ENCODE assay signal across 22 cellular contexts in the genomic region with DNA sequence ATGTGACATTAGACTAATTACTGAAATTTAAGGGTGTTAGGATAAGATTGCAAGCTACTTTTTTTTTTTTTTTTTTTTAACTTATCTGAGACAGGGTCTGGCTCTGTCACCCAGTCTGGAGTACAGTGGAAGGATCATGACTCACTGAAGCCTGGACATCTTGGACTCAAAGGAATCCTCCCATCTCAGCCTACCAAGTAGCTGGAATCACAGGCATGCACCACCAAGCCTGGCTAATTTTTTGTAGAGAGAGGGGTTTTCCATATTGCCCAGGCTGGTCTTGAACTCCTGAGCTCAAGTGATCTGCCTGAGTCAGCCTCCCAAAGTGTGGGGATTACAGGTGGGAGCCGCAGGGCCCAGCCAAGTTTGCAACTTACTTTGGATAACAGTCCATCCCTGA.
DNase-seq lines count a peak whose midpoint lies in the region; ATAC-seq and TF ChIP-seq lines count a peak whose summit lies in the region.
"Had no signal": no experiment of that assay in that cellular context is flagged by ENCODE, and none has a peak within 500 bp of the region (broad histone marks: within the 10 kb centered on the region; RNA-seq: fewer than 3 reads in every experiment).

No MANE protein-coding gene starts in this region.

- H3K4me1 Mint-ChIP-seq in chondrocyte (ENCODE audit: low read depth): peaks cover 9% of the 10 kb centered on the region
- H3K4me1 Mint-ChIP-seq: CD14-positive monocyte; CD4-positive, alpha-beta memory T cell; CD4-positive, CD25-positive, alpha-beta regulatory T cell; CD8-positive, alpha-beta memory T cell had no signal

- H3K27me3 Mint-ChIP-seq in chondrocyte (ENCODE audit: low read depth): no peaks in the 10 kb centered on the region
- H3K27me3 Mint-ChIP-seq: CD4-positive, alpha-beta memory T cell; CD4-positive, CD25-positive, alpha-beta regulatory T cell; CD8-positive, alpha-beta memory T cell had no signal

- no peak overlapping the region for H3K27ac Mint-ChIP-seq in chondrocyte (ENCODE audit: unreplicated experiment)
- H3K27ac Mint-ChIP-seq: CD14-positive monocyte; CD4-positive, alpha-beta memory T cell; CD4-positive, CD25-positive, alpha-beta regulatory T cell; CD8-positive, alpha-beta memory T cell had no signal

- ATAC-seq in HG03460 (IDR thresholded peaks at IDR 0.05; ENCODE audit: unreplicated experiment): no peak
- ATAC-seq: A549 had no signal

- no peak overlapping the region for H3K4me3 Mint-ChIP-seq in chondrocyte (ENCODE audit: unreplicated experiment)
- H3K4me3 Mint-ChIP-seq: CD14-positive monocyte; CD4-positive, alpha-beta memory T cell; CD4-positive, CD25-positive, alpha-beta regulatory T cell; CD8-positive, alpha-beta memory T cell had no signal

- DNase-seq in EH (ENCODE audit: low read depth): peak; percentile 31
- DNase-seq in HT1080 (ENCODE audit: low read depth): peak; percentile 11
- DNase-seq in islet precursor cell: peak; percentile 55
- DNase-seq in renal cortical epithelial cell (ENCODE audit: low read depth): peak; percentile 16
- no peak for DNase-seq in chondrocyte (ENCODE audit: low spot score)
- DNase-seq in activated CD4-positive, CD25-positive, alpha-beta regulatory T cell treated with anti-CD3 and anti-CD28 coated beads, Interleukin-2, amount 50 U/mL, for 72 hours: no peak
- DNase-seq in NCI-H774 (lab: John Stamatoyannopoulos, UW): no peak
- DNase-seq: BE2C; C1 segment of cervical spinal cord; CD4-positive, alpha-beta memory T cell; CD4-positive, CD25-positive, alpha-beta regulatory T cell; CD8-positive, alpha-beta memory T cell; COR-L47; DMS 273 treated with DMSO at 0.1 percent for 48 hours; DMS153; DMS53; DMS79; DND-41; GF-D8 had no signal

- no peaks in the 10 kb centered on the region for H3K9me3 Mint-ChIP-seq in chondrocyte (ENCODE audit: low read depth)

- H3K36me3 Mint-ChIP-seq in chondrocyte (ENCODE audit: low read depth): no peaks in the 10 kb centered on the region
- H3K36me3 Mint-ChIP-seq: CD14-positive monocyte; CD4-positive, alpha-beta memory T cell; CD4-positive, CD25-positive, alpha-beta regulatory T cell; CD8-positive, alpha-beta memory T cell had no signal

- TF ChIP-seq CTCF in chondrocyte (IDR thresholded peaks at IDR 0.05): no peak

Comparison
In these comparisons a context has a peak if more than half of its experiments do, and no peak if none do; other contexts are left out.
1. DNase-seq: peak in EH (single experiment), HT1080 (single experiment), islet precursor cell (single experiment) and renal cortical epithelial cell (single experiment); none in chondrocyte (single experiment), activated CD4-positive, CD25-positive, alpha-beta regulatory T cell treated with anti-CD3 and anti-CD28 coated beads, Interleukin-2, amount 50 U/mL, for 72 hours (single experiment) and NCI-H774 (single experiment).